Comparison of ENCODE assay signal across 16 cellular contexts in genomic region chr22:27578937-27579617, GRCh38.
DNase-seq lines count a peak whose midpoint lies in the region; ATAC-seq and TF ChIP-seq lines count a peak whose summit lies in the region.
"Had no signal": no experiment of that assay in that cellular context is flagged by ENCODE, and none has a peak within 500 bp of the region (broad histone marks: within the 10 kb centered on the region; RNA-seq: fewer than 3 reads in every experiment).

No MANE protein-coding gene starts in this region.

- H3K36me3 ChIP-seq in ascending aorta, result no peaks in the 10 kb centered on the region
- H3K36me3 ChIP-seq: BLaER1 treated with 17β-estradiol and CSF1 and Interleukin-3, amounts not matched to agents 10 nM and 100 nM; MG63 had no signal

- WGBS in adipose tissue, 3 donors, result 68 to 72% (median 68%) methylated on average over 6 of the region's 6 CpGs

- H3K9me3 ChIP-seq in ascending aorta, result no peaks in the 10 kb centered on the region
- H3K9me3 ChIP-seq: BLaER1 treated with 17β-estradiol and CSF1 and Interleukin-3, amounts not matched to agents 10 nM and 100 nM; MG63 had no signal

- H3K4me1 ChIP-seq in ascending aorta, result no peaks in the 10 kb centered on the region

- intact Hi-C loops in sciatic nerve (cut with DNase I), result no loop called here
- intact Hi-C loops in ascending aorta (cut with DNase I), result no loop called here

- no peak overlapping the region for H3K4me3 ChIP-seq in fibroblast of pulmonary artery (replicated peaks; ENCODE audit: low read depth, low read length)
- no peak overlapping the region for H3K4me3 ChIP-seq in ascending aorta
- H3K4me3 ChIP-seq: BLaER1 treated with 17β-estradiol and CSF1 and Interleukin-3, amounts not matched to agents 10 nM and 100 nM; MG63 had no signal

- no peaks in the 10 kb centered on the region for H3K27me3 ChIP-seq in ascending aorta
- H3K27me3 ChIP-seq: BLaER1 treated with 17β-estradiol and CSF1 and Interleukin-3, amounts not matched to agents 10 nM and 100 nM; MG63 had no signal

- DNase-seq in AG20443 (ENCODE audit: low spot score), result peak; percentile 48
- DNase-seq in fibroblast of pulmonary artery (ENCODE audit: low read depth), result peak; percentile 68
- no peak for DNase-seq in sciatic nerve (ENCODE audit: low spot score)
- DNase-seq in ascending aorta (ENCODE audit: low spot score in 2 of 2), result no peak
- no peak for DNase-seq in amniotic stem cell (lab: John Stamatoyannopoulos, UW)
- DNase-seq in NCI-H1930 (lab: John Stamatoyannopoulos, UW), result no peak
- DNase-seq: ACHN, DMS 273 treated with DMSO at 0.1 percent for 48 hours, EL, MG63, NCI-H1092 treated with DMSO at 0.1 percent for 48 hours, NCI-H1694, NCI-H69 had no signal

- H3K27ac ChIP-seq in adipose tissue (ENCODE audit: low read depth, low read length), result peak overlapping the region; percentile 4
- no peak overlapping the region for H3K27ac ChIP-seq in ascending aorta

- TF ChIP-seq CTCF in fibroblast of pulmonary artery (IDR thresholded peaks at IDR 0.05; ENCODE audit: low read length, missing control alignments) (no peak), ascending aorta (IDR thresholded peaks at IDR 0.05) (no peak)

- peak; percentile 72 for ATAC-seq in sciatic nerve
- ATAC-seq: HepG2 had no signal

Comparison
In these comparisons a context has a peak if more than half of its experiments do, and no peak if none do; other contexts are left out.
1. DNase-seq: peak in AG20443 (single experiment) and fibroblast of pulmonary artery (single experiment); none in sciatic nerve (single experiment), ascending aorta (0 of 2), amniotic stem cell (single experiment) and NCI-H1930 (0 of 2).